ENCODE assay signal across 31 cellular contexts in the genomic region with DNA sequence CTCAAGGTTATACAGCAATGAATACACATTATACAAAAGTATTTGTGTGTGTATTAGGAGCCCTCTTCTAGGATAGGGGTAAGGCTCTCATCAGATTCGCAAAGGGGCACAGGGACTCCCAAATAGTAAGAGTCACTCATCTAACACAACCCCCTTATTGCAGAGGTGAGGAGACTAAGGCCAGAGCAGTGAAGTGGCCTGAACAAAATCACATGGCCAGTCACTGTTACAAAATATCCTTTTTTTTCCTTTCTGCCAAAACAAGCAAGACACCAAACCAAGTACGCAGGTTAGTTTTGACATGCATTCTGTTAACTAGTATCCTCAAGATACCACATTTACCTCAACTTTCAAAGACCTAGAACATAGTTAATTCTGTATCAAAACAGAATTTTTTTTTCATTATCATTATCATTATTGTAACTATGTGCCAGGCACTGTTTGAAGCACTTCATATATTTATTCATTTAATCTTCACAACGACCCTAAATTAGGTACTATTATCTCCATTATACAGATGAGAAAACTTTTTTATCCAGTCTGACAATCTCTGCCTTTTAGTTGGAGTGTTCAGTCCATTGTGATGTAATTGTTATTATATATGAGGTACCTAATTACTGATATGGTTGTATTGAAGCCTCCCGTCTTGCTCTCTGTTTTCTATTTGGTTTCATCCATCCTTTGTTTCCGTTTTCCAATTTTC.
"Had no signal": no experiment of that assay in that cellular context is flagged by ENCODE, and none has a peak within 500 bp of the region (broad histone marks: within the 10 kb centered on the region; RNA-seq: fewer than 3 reads in every experiment).

No MANE protein-coding gene starts in this region.

- H3K4me3 ChIP-seq: ascending aorta, MG63, Peyer's patch had no signal

- DNase-seq: activated CD4-positive, alpha-beta T cell treated with anti-CD3 and anti-CD28 coated beads for 1 hour; activated CD4-positive, alpha-beta T cell treated with anti-CD3 and anti-CD28 coated beads for 48 hours; activated CD4-positive, CD25-positive, alpha-beta regulatory T cell; activated CD8-positive, alpha-beta T cell treated with anti-CD3 and anti-CD28 coated beads for 36 hours; activated gamma-delta T cell; activated naive CD4-positive, alpha-beta T cell treated with Interleukin-2 at 50 U/mL for 16 hours; activated naive CD8-positive, alpha-beta T cell treated with anti-CD3 and anti-CD28 coated beads, Interleukin-2, amount 10 ng/mL, durations not matched to agents 7 days and 5 days; activated T-cell treated with anti-CD3 and anti-CD28 coated beads, Interleukin-2, amount 50 U/mL, for 1 hour; activated T-cell treated with anti-CD3 and anti-CD28 coated beads, Interleukin-2, amount 50 U/mL, for 72 hours; amygdala; Kasumi-1; MG63; NCI-H1048; NCI-H1105 treated with DMSO at 0.1 percent for 48 hours; NCI-H1436; NCI-H1694 treated with DMSO at 0.1 percent for 48 hours; NCI-H2029; NCI-H345; NCI-H524 treated with DMSO at 0.1 percent for 48 hours; NCI-H748 treated with DMSO at 0.1 percent for 48 hours; NK-92 treated with Interleukin-12 subunit alpha and Interleukin-12 subunit beta, amount 100 ng/mL, for 24 hours; PC-3; Peyer's patch; RPMI8226; SIG-M5; T-helper 1 cell; T1000; WERI-Rb-1 had no signal

- H3K27me3 ChIP-seq: ascending aorta, MG63, Peyer's patch had no signal

- H3K4me1 ChIP-seq: ascending aorta had no signal

- H3K9me3 ChIP-seq: ascending aorta, MG63, Peyer's patch had no signal

- H3K27ac ChIP-seq: ascending aorta, WERI-Rb-1 had no signal

- ATAC-seq: activated CD8-positive, alpha-beta T cell treated with anti-CD3 and anti-CD28 coated beads for 36 hours; activated T-cell treated with anti-CD3 and anti-CD28 coated beads, Interleukin-2, amount 50 U/mL, for 72 hours; PC-3; Right ventricle myocardium inferior; SK-N-SH treated with all-trans-retinoic acid at 6 μM for 48 hours had no signal

- H3K36me3 ChIP-seq: MG63 had no signal
